Comparison of ENCODE assay signal across 10 cellular contexts in the genomic region with DNA sequence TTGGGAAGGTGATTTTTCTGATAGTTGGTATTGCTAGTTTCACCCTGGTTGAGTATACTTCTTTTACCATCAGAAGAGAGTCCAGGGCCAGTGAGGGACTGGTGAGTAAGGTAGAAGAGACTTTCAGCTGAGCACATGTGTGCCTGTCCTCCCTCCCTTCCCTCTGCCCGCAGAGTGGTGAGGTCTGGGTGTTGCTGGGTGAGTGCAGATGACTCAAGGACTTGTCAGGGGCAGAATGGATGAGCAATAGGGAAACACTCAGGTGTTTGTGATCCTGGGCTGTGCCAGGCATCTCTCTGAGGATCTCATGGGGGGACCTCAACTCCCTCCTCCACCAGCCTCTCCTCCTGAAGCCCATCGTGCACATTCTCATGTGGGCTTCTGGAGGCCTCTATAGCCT.
DNase-seq lines count a peak whose midpoint lies in the region; ATAC-seq and TF ChIP-seq lines count a peak whose summit lies in the region.
"Had no signal": no experiment of that assay in that cellular context is flagged by ENCODE, and none has a peak within 500 bp of the region (broad histone marks: within the 10 kb centered on the region; RNA-seq: fewer than 3 reads in every experiment).

No MANE protein-coding gene starts in this region.

- TF ChIP-seq CTCF in astrocyte of the spinal cord (IDR thresholded peaks at IDR 0.05; ENCODE audit: low read depth, low read length) (no peak), progenitor cell of endocrine pancreas (IDR thresholded peaks at IDR 0.05; ENCODE audit: unreplicated experiment) (no peak)

- H3K4me1 Mint-ChIP-seq in progenitor cell of endocrine pancreas (ENCODE audit: low read depth): peaks cover 4% of the 10 kb centered on the region
- no peaks in the 10 kb centered on the region for H3K4me1 Mint-ChIP-seq in stimulated activated memory B cell treated with anti-CD40 and anti-IgM and Interleukin-4, amounts not matched to agents 10 μg/mL and 1 μg/mL and 100 μg/mL, for 72 hours
- H3K4me1 Mint-ChIP-seq: activated B cell treated with CpG ODN at 0.5 μM for 24 hours had no signal

- no peak overlapping the region for H3K4me3 Mint-ChIP-seq in progenitor cell of endocrine pancreas (ENCODE audit: low read depth)
- no peak overlapping the region for H3K4me3 Mint-ChIP-seq in stimulated activated memory B cell treated with anti-CD40 and anti-IgM and Interleukin-4, amounts not matched to agents 10 μg/mL and 1 μg/mL and 100 μg/mL, for 72 hours
- H3K4me3 Mint-ChIP-seq: activated B cell treated with CpG ODN at 0.5 μM for 24 hours had no signal

- H3K27me3 Mint-ChIP-seq in progenitor cell of endocrine pancreas: peaks cover 4% of the 10 kb centered on the region
- H3K27me3 Mint-ChIP-seq in stimulated activated memory B cell treated with anti-CD40 and anti-IgM and Interleukin-4, amounts not matched to agents 10 μg/mL and 1 μg/mL and 100 μg/mL, for 72 hours: no peaks in the 10 kb centered on the region
- H3K27me3 Mint-ChIP-seq: activated B cell treated with CpG ODN at 0.5 μM for 24 hours had no signal

- DNase-seq in NCI-H1417 (lab: John Stamatoyannopoulos, UW) (peak in 2 of 3 experiments; percentile 74 to 87), NCI-H1417 treated with DMSO at 0.1 percent for 48 hours (lab: John Stamatoyannopoulos, UW) (no peak), LHCN-M2 (ENCODE audit: low read depth) (peak; percentile 89), astrocyte of the spinal cord (ENCODE audit: low read depth, low spot score) (peak; percentile 70), progenitor cell of endocrine pancreas (ENCODE audit: low spot score, unreplicated experiment) (no peak), GF-D8 (lab: John Stamatoyannopoulos, UW) (no peak)
- DNase-seq: activated B cell treated with CpG ODN at 0.5 μM for 24 hours, heart right ventricle had no signal

- in situ Hi-C loops in astrocyte of the spinal cord (cut with HindIII; ENCODE audit: low sequenced_read_pairs): no loop called here

- no peaks in the 10 kb centered on the region for H3K9me3 Mint-ChIP-seq in progenitor cell of endocrine pancreas (ENCODE audit: low read depth)
- H3K9me3 Mint-ChIP-seq in stimulated activated memory B cell treated with anti-CD40 and anti-IgM and Interleukin-4, amounts not matched to agents 10 μg/mL and 1 μg/mL and 100 μg/mL, for 72 hours: no peaks in the 10 kb centered on the region
- H3K9me3 Mint-ChIP-seq: activated B cell treated with CpG ODN at 0.5 μM for 24 hours had no signal

- no peak for ATAC-seq in HG02852 (IDR thresholded peaks at IDR 0.05; ENCODE audit: unreplicated experiment)
- no peak for ATAC-seq in stimulated activated memory B cell treated with anti-CD40 and anti-IgM and Interleukin-4, amounts not matched to agents 10 μg/mL and 1 μg/mL and 100 μg/mL, for 72 hours
- ATAC-seq: heart right ventricle had no signal

- H3K27ac Mint-ChIP-seq in progenitor cell of endocrine pancreas: peak overlapping the region; percentile 11
- H3K27ac Mint-ChIP-seq in stimulated activated memory B cell treated with anti-CD40 and anti-IgM and Interleukin-4, amounts not matched to agents 10 μg/mL and 1 μg/mL and 100 μg/mL, for 72 hours: no peak overlapping the region
- H3K27ac Mint-ChIP-seq: activated B cell treated with CpG ODN at 0.5 μM for 24 hours had no signal

- H3K4me3 ChIP-seq in astrocyte of the spinal cord (ENCODE audit: low read depth, low read length): no peak overlapping the region
- H3K4me3 ChIP-seq: heart right ventricle had no signal

- no peaks in the 10 kb centered on the region for H3K36me3 Mint-ChIP-seq in progenitor cell of endocrine pancreas (ENCODE audit: insufficient read depth)
- no peaks in the 10 kb centered on the region for H3K36me3 Mint-ChIP-seq in stimulated activated memory B cell treated with anti-CD40 and anti-IgM and Interleukin-4, amounts not matched to agents 10 μg/mL and 1 μg/mL and 100 μg/mL, for 72 hours

Comparison
In these comparisons a context has a peak if more than half of its experiments do, and no peak if none do; other contexts are left out.
1. DNase-seq: peak in NCI-H1417 (2 of 3), LHCN-M2 (single experiment) and astrocyte of the spinal cord (single experiment); none in NCI-H1417 treated with DMSO at 0.1 percent for 48 hours (single experiment), progenitor cell of endocrine pancreas (single experiment) and GF-D8 (single experiment).